3 cellular contexts compared by ENCODE assay signal in the genomic region with DNA sequence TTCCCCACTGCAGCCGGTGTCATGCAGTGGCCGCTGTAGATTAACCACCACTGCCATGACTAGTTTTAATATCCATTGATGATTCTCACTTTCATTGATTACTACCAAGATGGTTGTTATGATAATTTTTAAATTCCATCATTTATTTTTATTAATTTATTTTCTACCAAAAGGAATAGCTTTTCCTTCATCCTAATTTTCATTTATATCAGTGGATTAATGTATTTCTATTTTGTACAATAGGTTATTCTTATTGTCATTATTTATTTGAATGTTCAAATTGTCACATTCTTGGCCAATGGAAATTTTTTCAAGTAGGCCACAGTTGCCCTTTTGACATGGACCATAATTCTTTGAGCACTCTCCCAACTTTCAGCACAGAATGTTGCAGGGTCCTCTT.
"Had no signal": no experiment of that assay in that cellular context is flagged by ENCODE, and none has a peak within 500 bp of the region (broad histone marks: within the 10 kb centered on the region; RNA-seq: fewer than 3 reads in every experiment).

No MANE protein-coding gene starts in this region.

- DNase-seq: GDM1, GF-D8 had no signal

- H3K4me3 ChIP-seq: GM12878 had no signal

- ATAC-seq: GM12878 had no signal
